10 cellular contexts compared by ENCODE assay signal in the genomic region with DNA sequence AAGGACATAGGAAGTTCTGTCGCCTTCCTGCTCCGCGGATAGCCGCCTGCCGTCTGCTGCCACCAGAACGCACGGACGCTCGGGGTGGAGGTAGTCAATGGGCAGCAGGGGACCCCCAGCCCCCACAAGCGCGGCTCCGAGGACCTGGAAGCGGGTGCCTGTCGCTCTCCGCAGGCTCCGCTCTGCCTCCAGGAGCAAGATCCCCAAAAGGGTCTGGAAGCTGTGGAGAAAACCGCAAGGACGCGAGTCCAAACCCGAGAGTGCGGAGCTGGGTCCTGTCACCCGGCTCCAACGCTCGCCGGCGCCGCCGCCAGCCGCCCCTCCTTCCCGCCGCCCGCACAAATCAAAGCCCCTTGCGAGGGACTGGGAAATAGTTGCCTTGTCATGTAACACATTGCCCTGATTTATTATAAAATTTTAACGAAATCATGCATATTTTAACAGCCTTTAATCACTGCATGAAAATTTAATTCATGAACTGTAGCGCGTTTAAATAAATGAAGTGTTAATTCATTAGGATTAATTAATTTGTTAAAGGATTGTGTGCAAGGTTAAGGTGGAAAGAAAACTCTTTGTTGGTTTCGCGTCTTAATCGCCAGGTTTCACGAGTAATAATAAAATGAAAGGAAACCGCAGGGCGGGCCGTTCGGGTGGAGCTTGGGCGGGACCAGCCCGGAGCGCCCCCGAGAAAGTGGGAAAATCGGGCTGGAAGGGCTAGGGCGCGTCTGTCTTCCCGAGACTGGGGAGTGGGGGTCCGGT. TPM values are rescaled to one million over a fixed set of nuclear protein-coding genes. Genes with fewer than 3 reads are reported as not detected.
DNase-seq lines count a peak whose midpoint lies in the region; TF ChIP-seq lines count a peak whose summit lies in the region.
"Had no signal": no experiment of that assay in that cellular context is flagged by ENCODE, and none has a peak within 500 bp of the region (broad histone marks: within the 10 kb centered on the region; RNA-seq: fewer than 3 reads in every experiment).

No MANE protein-coding gene starts in this region.

- H2BK15ac ChIP-seq in mesendoderm (replicated peaks; ENCODE audit: low read depth): no peak overlapping the region

- in situ Hi-C loops in T47D (cut with HindIII; ENCODE audit: low pct_unique_long_range_greater_than_20kb, low sequenced_read_pairs): no loop called here

- no peak overlapping the region for H3K27ac Mint-ChIP-seq in MCF 10A (ENCODE audit: low read depth, unreplicated experiment)

- H3K79me1 ChIP-seq in mesendoderm (ENCODE audit: low read length): no peaks in the 10 kb centered on the region

- H3K36me3 Mint-ChIP-seq in MCF 10A (ENCODE audit: insufficient read depth, unreplicated experiment): peaks cover 11% of the 10 kb centered on the region

- H3K4ac ChIP-seq in mesendoderm (ENCODE audit: low read depth, low read length): no peak overlapping the region

- H3K9me3 ChIP-seq in vagina: no peaks in the 10 kb centered on the region
- H3K9me3 ChIP-seq: neutrophil had no signal

- H3K4me1 ChIP-seq in mesendoderm (ENCODE audit: control insufficient read depth, low read depth, low read length) (peaks cover 5% of the 10 kb centered on the region), vagina (peaks cover 43% of the 10 kb centered on the region)

- peak overlapping the region; percentile 82 for H3K4me2 ChIP-seq in mesendoderm (ENCODE audit: low read length)

- no CpG with 5 or more reads among the region's 53 CpGs for WGBS in mesendoderm (ENCODE audit: extremely low coverage, insufficient coverage, low lambda C conversion rate)

- H3K23ac ChIP-seq in mesendoderm (ENCODE audit: low read length): no peak overlapping the region

- no peak overlapping the region for H4K8ac ChIP-seq in mesendoderm (ENCODE audit: low read depth, low read length)

- H3K18ac ChIP-seq in mesendoderm (ENCODE audit: low read length): peak overlapping the region; percentile 54

- H3K4me3 Mint-ChIP-seq in MCF 10A (ENCODE audit: unreplicated experiment): no peak overlapping the region

- H3K27ac ChIP-seq in coronary artery (no peak overlapping the region), mesendoderm (ENCODE audit: low read depth, low read length) (no peak overlapping the region), vagina (no peak overlapping the region)
- H3K27ac ChIP-seq: neutrophil had no signal

- no peak overlapping the region for H2AK5ac ChIP-seq in mesendoderm (ENCODE audit: low read length)

- H2BK120ac ChIP-seq in mesendoderm (ENCODE audit: low read depth, low read length): no peak overlapping the region

- H3K9ac ChIP-seq in mesendoderm (ENCODE audit: low read length): peak overlapping the region; percentile 37

- H3K36me3 ChIP-seq in mesendoderm (ENCODE audit: control insufficient read depth, insufficient read depth, low read length) (no peaks in the 10 kb centered on the region), vagina (no peaks in the 10 kb centered on the region)
- H3K36me3 ChIP-seq: neutrophil had no signal

- peaks cover 9% of the 10 kb centered on the region for H3K4me1 Mint-ChIP-seq in MCF 10A (ENCODE audit: insufficient read depth, unreplicated experiment)

- no peaks in the 10 kb centered on the region for H3K79me2 ChIP-seq in mesendoderm (ENCODE audit: control insufficient read depth, insufficient read depth, low read length)

- peak; percentile 5 to 56 for DNase-seq in T47D (ENCODE audit: low read depth in 1 of 2, low spot score in 1 of 2)
- DNase-seq in MCF 10A (ENCODE audit: unreplicated experiment): no peak
- no peak for DNase-seq in coronary artery (ENCODE audit: low spot score)
- peak; percentile 26 for DNase-seq in mesendoderm
- no peak for DNase-seq in vagina (ENCODE audit: extremely low spot score in 2 of 2)
- DNase-seq in SK-N-DZ (ENCODE audit: low spot score): no peak
- no peak for DNase-seq in Ammon's horn (ENCODE audit: low spot score)
- DNase-seq in NCI-H2196 (lab: John Stamatoyannopoulos, UW; ENCODE audit: unreplicated experiment): no peak

- H3K27me3 ChIP-seq in mesendoderm (ENCODE audit: insufficient read depth, low read length, poor library complexity): peaks cover 57% of the 10 kb centered on the region
- H3K27me3 ChIP-seq in vagina: peaks cover 43% of the 10 kb centered on the region

- TF ChIP-seq CTCF in MCF 10A (IDR thresholded peaks at IDR 0.05; ENCODE audit: unreplicated experiment) (no peak), coronary artery (IDR thresholded peaks at IDR 0.05) (no peak), vagina (IDR thresholded peaks at IDR 0.05) (no peak)

- H2BK5ac ChIP-seq in mesendoderm (ENCODE audit: low read length): no peak overlapping the region

- POLR2A ChIA-PET in MCF 10A (lab: Yijun Ruan, JAX): no interaction called here

- CTCF ChIA-PET in MCF 10A (lab: Yijun Ruan, JAX): no interaction called here

- intact Hi-C loops in MCF 10A (cut with micrococcal nuclease) (no loop called here), vagina (cut with DNase I) (no loop called here)

- BruUV-seq in MCF 10A (replicated peaks; lab: Mats Ljungman, UMichigan): no TSS peak

- peaks cover 33% of the 10 kb centered on the region for H3K27me3 Mint-ChIP-seq in MCF 10A (ENCODE audit: insufficient read depth, unreplicated experiment)

- no peak overlapping the region for H4K5ac ChIP-seq in mesendoderm (ENCODE audit: low read length)

- TF ChIP-seq POLR2A in vagina (IDR thresholded peaks at IDR 0.05): no peak

- peak overlapping the region; percentile 73 for H3K4me3 ChIP-seq in coronary artery
- H3K4me3 ChIP-seq in mesendoderm (ENCODE audit: low read length): no peak overlapping the region
- H3K4me3 ChIP-seq in vagina: peak overlapping the region; percentile 50 to 56

- no peaks in the 10 kb centered on the region for H3K9me3 Mint-ChIP-seq in MCF 10A (ENCODE audit: unreplicated experiment)

- peak overlapping the region; percentile 65 for H3K56ac ChIP-seq in mesendoderm (ENCODE audit: low read length)

RNA-seq across cellular contexts. Expression of a gene that starts 5.5 kb away (rescaled TPM):
- total RNA-seq in MCF 10A (2022) (not detected in 2 replicates), vagina (not detected)
- 0.15 TPM for polyA plus RNA-seq in mesendoderm (2013, experiment 1 of 2)
- 0.15 TPM for polyA plus RNA-seq in mesendoderm (2013, experiment 2 of 2)
- 0.02 and 0.18 TPM in 2 replicates for polyA plus RNA-seq in SK-N-DZ (2014; cell fraction: cytosol; rRNA removed)
- 0.40 and 0.51 TPM in 2 replicates for polyA plus RNA-seq in SK-N-DZ (2014; cell fraction: nucleus; rRNA removed)
- total RNA-seq: RPMI7951 had no signal

RNA-seq across cellular contexts. Expression of a gene that starts 50.1 kb away (rescaled TPM):
- total RNA-seq in MCF 10A (2022) (8.6 and 9.3 TPM in 2 replicates), vagina (11.8 TPM)
- polyA plus RNA-seq in mesendoderm (2013, experiment 1 of 2): 6.5 TPM
- polyA plus RNA-seq in mesendoderm (2013, experiment 2 of 2): 6.3 TPM
- 13.4 and 17.1 TPM in 2 replicates for polyA plus RNA-seq in SK-N-DZ (2014; cell fraction: cytosol; rRNA removed)
- 10.1 and 12.2 TPM in 2 replicates for polyA plus RNA-seq in SK-N-DZ (2014; cell fraction: nucleus; rRNA removed)

Comparison
In these comparisons a context has a peak if more than half of its experiments do, and no peak if none do; other contexts are left out.
1. DNase-seq: peak in T47D (2 of 2) and mesendoderm (single experiment); none in MCF 10A (single experiment), coronary artery (single experiment), vagina (0 of 2), SK-N-DZ (single experiment), Ammon's horn (single experiment) and NCI-H2196 (single experiment).